Comparison of ENCODE assay signal across 27 cellular contexts in the genomic region with DNA sequence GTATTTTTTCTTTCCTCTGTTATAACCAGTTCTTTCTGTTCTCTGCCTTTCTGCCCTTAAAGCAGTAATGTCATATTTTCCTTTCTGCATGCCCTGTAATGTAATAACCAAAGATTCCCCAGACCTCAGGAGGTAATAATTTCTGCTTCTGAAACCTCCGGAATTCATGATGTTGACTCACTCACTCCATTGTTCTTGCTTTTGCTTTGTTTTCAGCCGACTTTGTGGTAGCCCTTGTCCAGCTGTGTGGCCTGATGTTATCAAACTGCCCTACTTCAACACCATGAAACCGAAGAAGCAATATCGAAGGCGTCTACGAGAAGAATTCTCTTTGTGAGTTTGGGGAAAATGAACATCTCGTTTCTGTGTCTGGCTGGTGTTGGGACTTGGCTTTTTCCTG. TPM values are rescaled to one million over a fixed set of nuclear protein-coding genes. Genes with fewer than 3 reads are reported as not detected.
A peak's percentile ranks its signal among the peaks of the same experiment; 100 is the strongest.
DNase-seq lines count a peak whose midpoint lies in the region; ATAC-seq and TF ChIP-seq lines count a peak whose summit lies in the region.
"Had no signal": no experiment of that assay in that cellular context is flagged by ENCODE, and none has a peak within 500 bp of the region (broad histone marks: within the 10 kb centered on the region; RNA-seq: fewer than 3 reads in every experiment).

No MANE protein-coding gene starts in this region.

- H3K27ac Mint-ChIP-seq in stimulated activated effector memory CD8-positive, alpha-beta T cell treated with anti-CD3 and anti-CD28 coated beads, Interleukin-12 subunit alpha, Interleukin-12 subunit beta, amount 100 ng/mL, for 72 hours: no peak overlapping the region
- H3K27ac Mint-ChIP-seq: activated naive CD4-positive, alpha-beta T cell treated with anti-CD3 and anti-CD28 coated beads, Interleukin-2, amount 50 U/mL, for 24 hours; progenitor cell of endocrine pancreas; stimulated activated naive CD8-positive, alpha-beta T cell treated with anti-CD3 and anti-CD28 coated beads, Interleukin-15, Interleukin-2, amounts not matched to agents 100 ng/mL and 50 ng/mL, for 24 hours had no signal

- no peak for TF ChIP-seq CTCF in choroid plexus epithelial cell (conservative IDR thresholded peaks at IDR 0.05; ENCODE audit: low read depth, low read length)

- intact Hi-C loops in cardiac septum (cut with DNase I): no loop called here

- DNase-seq in A172 (ENCODE audit: low spot score) (peak; percentile 85), LHCN-M2 (ENCODE audit: low read depth) (peak; percentile 1), choroid plexus epithelial cell (ENCODE audit: low read depth) (peak; percentile 58), kidney glomerular epithelial cell (lab: John Stamatoyannopoulos, UW) (peak; percentile 40), cardiac septum (ENCODE audit: low spot score) (no peak)
- no peak for DNase-seq in stimulated activated effector memory CD8-positive, alpha-beta T cell treated with anti-CD3 and anti-CD28 coated beads, Interleukin-12 subunit alpha, Interleukin-12 subunit beta, amount 100 ng/mL, for 72 hours (ENCODE audit: low spot score in 2 of 2)
- DNase-seq: activated CD4-positive, alpha-beta T cell treated with anti-CD3 and anti-CD28 coated beads, Interleukin-2, amount 50 U/mL, for 48 hours; BE2C; CD8-positive, alpha-beta memory T cell; cerebellar nuclear complex; DMS 273 treated with DMSO at 0.1 percent for 48 hours; foreskin melanocyte; KG1; mesendoderm; NCI-H1417 treated with DMSO at 0.1 percent for 48 hours; NCI-H2081 treated with DMSO at 0.1 percent for 48 hours; NCI-H345; sigmoid colon; stimulated activated CD4-positive, alpha-beta T cell treated with anti-CD3 and anti-CD28 coated beads, Interleukin-4, amount 100 ng/mL, for 4 hours; T-helper 17 cell had no signal

- no peak overlapping the region for H3K4me3 ChIP-seq in choroid plexus epithelial cell (ENCODE audit: low read depth, low read length)
- H3K4me3 ChIP-seq: sigmoid colon, thoracic aorta had no signal

- no peak overlapping the region for H3K4me3 Mint-ChIP-seq in stimulated activated effector memory CD8-positive, alpha-beta T cell treated with anti-CD3 and anti-CD28 coated beads, Interleukin-12 subunit alpha, Interleukin-12 subunit beta, amount 100 ng/mL, for 72 hours
- H3K4me3 Mint-ChIP-seq: activated naive CD4-positive, alpha-beta T cell treated with anti-CD3 and anti-CD28 coated beads, Interleukin-2, amount 50 U/mL, for 24 hours; CD8-positive, alpha-beta memory T cell; stimulated activated naive CD8-positive, alpha-beta T cell treated with anti-CD3 and anti-CD28 coated beads, Interleukin-15, Interleukin-2, amounts not matched to agents 100 ng/mL and 50 ng/mL, for 24 hours; T-helper 17 cell had no signal

- no peaks in the 10 kb centered on the region for H3K9me3 Mint-ChIP-seq in stimulated activated effector memory CD8-positive, alpha-beta T cell treated with anti-CD3 and anti-CD28 coated beads, Interleukin-12 subunit alpha, Interleukin-12 subunit beta, amount 100 ng/mL, for 72 hours
- H3K9me3 Mint-ChIP-seq: activated naive CD4-positive, alpha-beta T cell treated with anti-CD3 and anti-CD28 coated beads, Interleukin-2, amount 50 U/mL, for 24 hours; CD8-positive, alpha-beta memory T cell; stimulated activated naive CD8-positive, alpha-beta T cell treated with anti-CD3 and anti-CD28 coated beads, Interleukin-15, Interleukin-2, amounts not matched to agents 100 ng/mL and 50 ng/mL, for 24 hours had no signal

- H3K36me3 Mint-ChIP-seq in stimulated activated effector memory CD8-positive, alpha-beta T cell treated with anti-CD3 and anti-CD28 coated beads, Interleukin-12 subunit alpha, Interleukin-12 subunit beta, amount 100 ng/mL, for 72 hours: peaks cover 100% of the 10 kb centered on the region

- ATAC-seq in HG02885 (IDR thresholded peaks at IDR 0.05; ENCODE audit: poor library complexity, unreplicated experiment) (no peak), HG02759 (IDR thresholded peaks at IDR 0.05; ENCODE audit: unreplicated experiment) (no peak)
- ATAC-seq in stimulated activated effector memory CD8-positive, alpha-beta T cell treated with anti-CD3 and anti-CD28 coated beads, Interleukin-12 subunit alpha, Interleukin-12 subunit beta, amount 100 ng/mL, for 72 hours: no peak
- ATAC-seq: activated CD4-positive, CD25-positive, alpha-beta regulatory T cell treated with anti-CD3 and anti-CD28 coated beads, Interleukin-2, amount 50 U/mL, for 24 hours; T-helper 17 cell had no signal

- H3K4me1 Mint-ChIP-seq in stimulated activated effector memory CD8-positive, alpha-beta T cell treated with anti-CD3 and anti-CD28 coated beads, Interleukin-12 subunit alpha, Interleukin-12 subunit beta, amount 100 ng/mL, for 72 hours: no peaks in the 10 kb centered on the region

RNA-seq across cellular contexts. Expression of gene CDK12, which starts 55.9 kb away (rescaled TPM):
- 48.9 and 50.4 TPM in 2 replicates for total RNA-seq in A172 (2014; rRNA removed; shearing (Covaris generic))
- 26.0 and 27.7 TPM in 2 replicates for total RNA-seq in LHCN-M2 (2014; rRNA removed)
- polyA plus RNA-seq in LHCN-M2 (2012): 10.1 TPM
- total RNA-seq in cardiac septum: 29.1 TPM

Comparison
In these comparisons a context has a peak if more than half of its experiments do, and no peak if none do; other contexts are left out.
1. DNase-seq: peak in A172 (single experiment), LHCN-M2 (single experiment), choroid plexus epithelial cell (single experiment) and kidney glomerular epithelial cell (single experiment); none in cardiac septum (single experiment) and stimulated activated effector memory CD8-positive, alpha-beta T cell treated with anti-CD3 and anti-CD28 coated beads, Interleukin-12 subunit alpha, Interleukin-12 subunit beta, amount 100 ng/mL, for 72 hours (0 of 2).